ENCODE assay signal across 14 cellular contexts in the genomic region with DNA sequence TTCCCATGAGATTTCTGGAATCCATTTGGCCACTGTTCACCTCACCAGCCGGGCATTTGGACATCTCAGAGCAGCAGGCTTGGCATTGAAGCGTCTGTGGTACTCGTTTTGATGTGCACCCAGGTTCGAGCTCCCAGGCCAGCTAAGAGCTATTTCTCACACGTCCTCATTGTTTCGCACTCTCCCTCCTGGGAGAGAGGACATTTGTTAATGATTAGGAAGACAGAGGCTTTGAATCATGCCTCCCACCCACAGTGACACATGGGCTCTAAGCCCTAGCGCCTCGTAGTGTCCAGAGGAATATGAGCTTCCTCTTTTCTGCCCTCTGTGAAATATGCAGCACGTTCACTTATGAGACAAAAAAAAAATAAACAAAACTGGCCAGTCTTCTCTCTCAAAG.
DNase-seq lines count a peak whose midpoint lies in the region; TF ChIP-seq lines count a peak whose summit lies in the region.
"Had no signal": no experiment of that assay in that cellular context is flagged by ENCODE, and none has a peak within 500 bp of the region (broad histone marks: within the 10 kb centered on the region; RNA-seq: fewer than 3 reads in every experiment).

No MANE protein-coding gene starts in this region.

- H3K4me1 Mint-ChIP-seq in activated naive CD8-positive, alpha-beta T cell treated with anti-CD3 and anti-CD28 coated beads for 36 hours = no peaks in the 10 kb centered on the region
- H3K4me1 Mint-ChIP-seq: stimulated activated naive CD8-positive, alpha-beta T cell treated with anti-CD3 and anti-CD28 coated beads, Interleukin-15, amount 100 ng/mL, for 72 hours had no signal

- H3K4me3 ChIP-seq in AG04449 (ENCODE audit: low read depth, low read length) = no peak overlapping the region
- no peak overlapping the region for H3K4me3 ChIP-seq in astrocyte of the spinal cord (ENCODE audit: low read depth, low read length)
- H3K4me3 ChIP-seq: HAP-1, lung had no signal

- TF ChIP-seq CTCF in AG04449 (IDR thresholded peaks at IDR 0.05; ENCODE audit: insufficient read depth, low read length, missing control alignments) (peak; percentile 22), astrocyte of the spinal cord (IDR thresholded peaks at IDR 0.05; ENCODE audit: low read depth, low read length) (peak; percentile 25)

- in situ Hi-C loops in astrocyte of the spinal cord (cut with HindIII; ENCODE audit: low sequenced_read_pairs) = no loop called here

- no peak overlapping the region for H3K27ac Mint-ChIP-seq in activated naive CD8-positive, alpha-beta T cell treated with anti-CD3 and anti-CD28 coated beads for 36 hours
- H3K27ac Mint-ChIP-seq: dendritic cell treated with granulocyte-macrophage colony-stimulating factor and Interleukin-4, amounts not matched to agents 40 ng/mL and 50 ng/mL, for 4 days; stimulated activated naive CD8-positive, alpha-beta T cell treated with anti-CD3 and anti-CD28 coated beads, Interleukin-15, amount 100 ng/mL, for 72 hours had no signal

- CTCF ChIA-PET in AG04449 (lab: Yijun Ruan, JAX) = no interaction called here

- no peak overlapping the region for H3K4me3 Mint-ChIP-seq in activated naive CD8-positive, alpha-beta T cell treated with anti-CD3 and anti-CD28 coated beads for 36 hours
- H3K4me3 Mint-ChIP-seq: dendritic cell treated with granulocyte-macrophage colony-stimulating factor and Interleukin-4, amounts not matched to agents 40 ng/mL and 50 ng/mL, for 4 days; stimulated activated naive CD8-positive, alpha-beta T cell treated with anti-CD3 and anti-CD28 coated beads, Interleukin-15, amount 100 ng/mL, for 72 hours had no signal

- no peaks in the 10 kb centered on the region for H3K36me3 Mint-ChIP-seq in activated naive CD8-positive, alpha-beta T cell treated with anti-CD3 and anti-CD28 coated beads for 36 hours

- POLR2A ChIA-PET in AG04449 (lab: Yijun Ruan, JAX) = interaction anchor here (1.1 kb wide), 1 partner anchor 347 kb away, joined by 3 read pairs; no protein-coding TSS in a partner anchor

- DNase-seq in AG04449 (ENCODE audit: low read depth, low spot score) = no peak
- DNase-seq in HS-5 (ENCODE audit: low read depth) = peak; percentile 64
- peak; percentile 81 for DNase-seq in astrocyte of the spinal cord (ENCODE audit: low read depth, low spot score)
- peak; percentile 97 for DNase-seq in kidney tubule cell (ENCODE audit: low spot score)
- no peak for DNase-seq in stimulated activated CD4-positive, alpha-beta T cell treated with anti-CD3 and anti-CD28 coated beads, Interleukin-15, amount 100 ng/mL, for 24 hours
- no peak for DNase-seq in activated naive CD8-positive, alpha-beta T cell treated with anti-CD3 and anti-CD28 coated beads for 36 hours
- no peak for DNase-seq in GDM1 (lab: John Stamatoyannopoulos, UW)
- no peak for DNase-seq in activated effector memory CD4-positive, alpha-beta T cell treated with anti-CD3 and anti-CD28 coated beads, Interleukin-2, amount 50 U/mL, for 16 hours
- DNase-seq: stimulated activated CD4-positive, alpha-beta T cell treated with anti-CD3 and anti-CD28 coated beads, Interleukin-12 subunit alpha, Interleukin-12 subunit beta, amount 100 ng/mL, for 4 hours; stimulated activated naive CD8-positive, alpha-beta T cell treated with anti-CD3 and anti-CD28 coated beads, Interleukin-15, amount 100 ng/mL, for 72 hours; SW 1271 had no signal

- H3K27me3 Mint-ChIP-seq in activated naive CD8-positive, alpha-beta T cell treated with anti-CD3 and anti-CD28 coated beads for 36 hours = no peaks in the 10 kb centered on the region
- H3K27me3 Mint-ChIP-seq: dendritic cell treated with granulocyte-macrophage colony-stimulating factor and Interleukin-4, amounts not matched to agents 40 ng/mL and 50 ng/mL, for 4 days; stimulated activated naive CD8-positive, alpha-beta T cell treated with anti-CD3 and anti-CD28 coated beads, Interleukin-15, amount 100 ng/mL, for 72 hours had no signal

- peaks cover 1% of the 10 kb centered on the region for H3K9me3 Mint-ChIP-seq in activated naive CD8-positive, alpha-beta T cell treated with anti-CD3 and anti-CD28 coated beads for 36 hours

Comparison
In these comparisons a context has a peak if more than half of its experiments do, and no peak if none do; other contexts are left out.
1. DNase-seq: peak in HS-5 (single experiment), astrocyte of the spinal cord (single experiment) and kidney tubule cell (single experiment); none in AG04449 (single experiment), stimulated activated CD4-positive, alpha-beta T cell treated with anti-CD3 and anti-CD28 coated beads, Interleukin-15, amount 100 ng/mL, for 24 hours (single experiment), activated naive CD8-positive, alpha-beta T cell treated with anti-CD3 and anti-CD28 coated beads for 36 hours (single experiment), GDM1 (single experiment) and activated effector memory CD4-positive, alpha-beta T cell treated with anti-CD3 and anti-CD28 coated beads, Interleukin-2, amount 50 U/mL, for 16 hours (single experiment).